In genomic region chr11:67372232-67372992, GRCh38 we compare ENCODE assay signal across 6 cellular contexts. TPM values are rescaled to one million over a fixed set of nuclear protein-coding genes. Genes with fewer than 3 reads are reported as not detected.
A peak's percentile ranks its signal among the peaks of the same experiment; 100 is the strongest.
DNase-seq lines count a peak whose midpoint lies in the region; ATAC-seq, FAIRE-seq and TF ChIP-seq lines count a peak whose summit lies in the region.

No MANE protein-coding gene starts in this region.

- no CpG with 5 or more reads among the region's 81 CpGs for WGBS in esophagus muscularis mucosa
- WGBS in small intestine, 3 donors, result 2 to 3% (median 2%) methylated on average over 39 to 81 of the region's 81 CpGs

- intact Hi-C loops in esophagus muscularis mucosa (cut with DNase I), result no loop called here

- TF ChIP-seq EP300 in Ishikawa (IDR thresholded peaks at IDR 0.05; ENCODE audit: borderline replicate concordance), result no peak
- no peak for TF ChIP-seq EP300 in esophagus muscularis mucosa (IDR thresholded peaks at IDR 0.05)

- FAIRE-seq in small intestine (lab: Jason Lieb, UNC), result no peak

- H3K4me1 ChIP-seq in esophagus muscularis mucosa (peaks cover 46 to 78% (median 75%) of the 10 kb centered on the region in 4 donors), small intestine (ENCODE audit: control insufficient read depth in 2 of 2, insufficient read depth in 1 of 2, low read depth in 1 of 2, low read length in 1 of 2) (peaks cover 3 to 8% of the 10 kb centered on the region in 2 donors)

- H3K9me3 ChIP-seq in esophagus muscularis mucosa (no peaks in the 10 kb centered on the region), small intestine (ENCODE audit: control insufficient read depth, low read depth) (no peaks in the 10 kb centered on the region)

- H3K36me3 ChIP-seq in esophagus muscularis mucosa (no peaks in the 10 kb centered on the region), small intestine (ENCODE audit: control insufficient read depth in 2 of 2, insufficient read depth in 2 of 2, low read length in 2 of 2) (no peaks in the 10 kb centered on the region)

- DNase-seq in esophagus muscularis mucosa (ENCODE audit: extremely low spot score) (no peak), small intestine (no peak), NAMALWA (ENCODE audit: low spot score) (no peak)
- no peak for DNase-seq in activated CD4-positive, CD25-positive, alpha-beta regulatory T cell treated with anti-CD3 and anti-CD28 coated beads, Interleukin-2, amount 50 U/mL, for 72 hours

- TF ChIP-seq POLR2A in esophagus muscularis mucosa (IDR thresholded peaks at IDR 0.05; ENCODE audit: low read depth), result no peak

- ATAC-seq in GM18870 (IDR thresholded peaks at IDR 0.05; ENCODE audit: unreplicated experiment), result no peak

- TF ChIP-seq CTCF in esophagus muscularis mucosa (IDR thresholded peaks at IDR 0.05), result no peak

- H3K27me3 ChIP-seq in esophagus muscularis mucosa (no peaks in the 10 kb centered on the region), small intestine (ENCODE audit: control insufficient read depth in 2 of 2, insufficient read depth in 2 of 2, low read length in 2 of 2) (no peaks in the 10 kb centered on the region)

- H3K4me3 ChIP-seq in esophagus muscularis mucosa (peak overlapping the region; percentile 68 to 94 (median 90)), small intestine (ENCODE audit: low read depth in 1 of 2, low read length in 2 of 2) (peak overlapping the region; percentile 76 to 80)

- H3K27ac ChIP-seq in esophagus muscularis mucosa (replicated peaks in 1 of 4), result peak overlapping the region; percentile 98 to 99 (median 99)
- H3K27ac ChIP-seq in small intestine (ENCODE audit: low read depth in 1 of 2, low read length in 1 of 2), result peak overlapping the region; percentile 41 to 79

- TF ChIP-seq RAD21 in Ishikawa (IDR thresholded peaks at IDR 0.05; ENCODE audit: low read depth), result no peak

TF ChIP-seq in Ishikawa, 13 proteins besides CTCF, POLR2A, EP300 and RAD21:
- TF ChIP-seq FOXM1 (IDR thresholded peaks at IDR 0.05; ENCODE audit: borderline replicate concordance, low read depth), result no peak
- peak; percentile 20; the same call in 1 of the 2 replicates for TF ChIP-seq ZBTB7A (IDR thresholded peaks at IDR 0.05; ENCODE audit: low read depth)

RNA-seq across cellular contexts. Expression of gene CLCF1, which starts 1.0 kb away (rescaled TPM):
- 10 to 100 TPM in 3 of 4 donors, 1 to 10 TPM in 1; 8.3 to 28.3 (median 11.8) TPM for total RNA-seq in esophagus muscularis mucosa
- polyA plus RNA-seq in small intestine, result 1 to 10 TPM in 2 of 3 donors, not detected in 1; 1.4 to 3.0 TPM

RNA-seq across cellular contexts. Expression of gene POLD4, which starts 19.1 kb away (rescaled TPM):
- total RNA-seq in esophagus muscularis mucosa, result 100 to 1,000 TPM in 1 of 4 donors, 10 to 100 TPM in 3; 77.2 to 106 (median 83.1) TPM
- polyA plus RNA-seq in small intestine, result 100 to 1,000 TPM; 153 to 492 (median 467) TPM

RNA-seq across cellular contexts. Expression of gene RAD9A, which starts 19.4 kb away (rescaled TPM):
- total RNA-seq in esophagus muscularis mucosa, result 10 to 100 TPM; 10.7 to 16.7 (median 12.7) TPM
- polyA plus RNA-seq in small intestine, result 10 to 100 TPM; 19.5 to 88.3 (median 58.6) TPM

RNA-seq across cellular contexts. Expression of gene PPP1CA, which starts 29.2 kb away (rescaled TPM):
- total RNA-seq in esophagus muscularis mucosa, result 10 to 100 TPM; 56.9 to 87.3 (median 78.7) TPM
- 100 to 1,000 TPM; 165 to 211 (median 210) TPM for polyA plus RNA-seq in small intestine

RNA-seq across cellular contexts. Expression of gene TBC1D10C, which starts 31.5 kb away (rescaled TPM):
- 1 to 10 TPM in 3 of 4 donors, under 1 TPM in 1; 0.57 to 2.8 (median 1.2) TPM for total RNA-seq in esophagus muscularis mucosa
- polyA plus RNA-seq in small intestine, result 10 to 100 TPM in 1 of 3 donors, 1 to 10 TPM in 2; 2.5 to 18.1 (median 4.4) TPM
